ENCODE assay signal across 5 cellular contexts in the genomic region with DNA sequence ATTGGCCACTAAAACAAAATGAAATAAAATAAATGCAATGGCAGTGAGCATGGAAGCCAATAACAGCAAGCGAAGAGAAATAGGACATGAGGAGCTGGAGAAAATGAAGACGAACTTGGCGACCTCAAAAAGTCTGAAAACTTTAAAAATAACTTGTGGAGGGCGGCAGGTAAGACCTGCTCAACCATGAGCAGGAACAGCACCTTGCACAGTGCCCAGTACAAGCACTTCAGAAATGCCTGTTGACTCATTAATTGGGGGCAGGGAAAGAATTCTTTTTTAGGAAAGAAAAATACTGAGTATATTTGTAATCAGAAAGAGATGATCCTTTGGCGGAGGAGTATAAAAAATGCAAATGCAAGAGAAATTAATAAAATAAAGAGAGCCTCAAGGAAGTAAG.
"Had no signal": no experiment of that assay in that cellular context is flagged by ENCODE, and none has a peak within 500 bp of the region (broad histone marks: within the 10 kb centered on the region; RNA-seq: fewer than 3 reads in every experiment).

No MANE protein-coding gene starts in this region.

- H3K27ac Mint-ChIP-seq: GM23338, IgD-negative memory B cell had no signal

- H3K36me3 Mint-ChIP-seq: IgD-negative memory B cell had no signal

- ATAC-seq: GM23338, HepG2 had no signal

- H3K4me1 Mint-ChIP-seq: GM23338, H9 had no signal

- H3K9me3 Mint-ChIP-seq: GM23338, H9, IgD-negative memory B cell had no signal

- H3K4me3 ChIP-seq: GM23338 had no signal

- DNase-seq: H9, HCEC 1CT had no signal

- H3K4me3 Mint-ChIP-seq: GM23338, H9, IgD-negative memory B cell had no signal
